Comparison of ENCODE assay signal across 16 cellular contexts in genomic region chr1:230112782-230113181, GRCh38. TPM values are rescaled to one million over a fixed set of nuclear protein-coding genes. Genes with fewer than 3 reads are reported as not detected.
A peak's percentile ranks its signal among the peaks of the same experiment; 100 is the strongest.
DNase-seq lines count a peak whose midpoint lies in the region; ATAC-seq, FAIRE-seq and TF ChIP-seq lines count a peak whose summit lies in the region.
"Had no signal": no experiment of that assay in that cellular context is flagged by ENCODE, and none has a peak within 500 bp of the region (broad histone marks: within the 10 kb centered on the region; RNA-seq: fewer than 3 reads in every experiment).

No MANE protein-coding gene starts in this region.

- no peak for TF ChIP-seq RAD21 in HepG2 (CRISPR knock-in tag; IDR thresholded peaks at IDR 0.05)

- no peak overlapping the region for H2AFZ ChIP-seq in HepG2 (ENCODE audit: low read length)

- peaks cover 2% of the 10 kb centered on the region for H3K36me3 Mint-ChIP-seq in T-helper 17 cell (ENCODE audit: low read depth)
- peaks cover 25% of the 10 kb centered on the region for H3K36me3 Mint-ChIP-seq in activated CD4-positive, alpha-beta memory T cell treated with anti-CD3 and anti-CD28 coated beads for 36 hours

- H4K20me1 ChIP-seq in HepG2 (ENCODE audit: insufficient read depth, low read length): no peaks in the 10 kb centered on the region

- H3K27me3 ChIP-seq in HepG2 (ENCODE audit: control insufficient read depth in 1 of 2, insufficient read depth in 2 of 2, low read length in 2 of 2) (no peaks in the 10 kb centered on the region), stomach (no peaks in the 10 kb centered on the region)

- no peak overlapping the region for H3K4me2 ChIP-seq in HepG2 (ENCODE audit: low read depth, low read length)

- DNase-seq in DMS79 treated with DMSO at 0.1 percent for 48 hours (lab: John Stamatoyannopoulos, UW) (peak; percentile 49), DMS79 (lab: John Stamatoyannopoulos, UW) (no peak), T-helper 17 cell (no peak), HepG2 (ENCODE audit: low spot score) (no peak), stomach (no peak), GM13976 (ENCODE audit: low spot score) (no peak)
- no peak for DNase-seq in activated CD4-positive, alpha-beta memory T cell treated with anti-CD3 and anti-CD28 coated beads for 36 hours
- DNase-seq: activated naive CD4-positive, alpha-beta T cell treated with anti-CD3 and anti-CD28 coated beads for 36 hours; dermis blood vessel endothelial cell; kidney; NCI-H2081 treated with DMSO at 0.1 percent for 48 hours; stimulated activated CD4-positive, alpha-beta T cell treated with anti-CD3 and anti-CD28 coated beads, Interleukin-4, amount 100 ng/mL, for 1 hour had no signal

- CTCF ChIA-PET in HepG2 (lab: Yijun Ruan, JAX; ENCODE audit: low intra/inter-chr PET ratio, low total read pairs): no interaction called here
- CTCF ChIA-PET in activated CD4-positive, alpha-beta memory T cell treated with anti-CD3 and anti-CD28 coated beads for 36 hours (lab: Charles Lee): interaction anchor here (0.7 kb wide), 1 partner anchor 527 kb away, joined by 4 read pairs; no protein-coding TSS in a partner anchor

- in situ Hi-C loops in HepG2 (cut with HindIII; ENCODE audit: extremely low pct_ligation_motif_present, low pct_unique_long_range_greater_than_20kb): no loop called here
- in situ Hi-C loops in GM13976 (cut with MboI; ENCODE audit: low sequenced_read_pairs, unreplicated experiment): no loop called here

- peak overlapping the region; percentile 16 for H3K27ac Mint-ChIP-seq in T-helper 17 cell
- no peak overlapping the region for H3K27ac Mint-ChIP-seq in activated CD4-positive, alpha-beta memory T cell treated with anti-CD3 and anti-CD28 coated beads for 36 hours
- H3K27ac Mint-ChIP-seq: activated naive CD4-positive, alpha-beta T cell treated with anti-CD3 and anti-CD28 coated beads for 36 hours had no signal

- TF ChIP-seq CTCF in HepG2 (CRISPR knock-in tag; IDR thresholded peaks at IDR 0.05) (no peak), stomach (IDR thresholded peaks at IDR 0.05) (no peak), GM13976 (IDR thresholded peaks at IDR 0.05; ENCODE audit: borderline replicate concordance, control extremely low read depth, extremely low read depth, insufficient read depth, missing control alignments) (no peak)

- H3K4me1 ChIP-seq in HepG2 (ENCODE audit: insufficient read depth, low read length) (peaks cover 64% of the 10 kb centered on the region), stomach (peaks cover 32 to 93% (median 58%) of the 10 kb centered on the region in 4 donors)

- H3K27me3 Mint-ChIP-seq in T-helper 17 cell: no peaks in the 10 kb centered on the region
- no peaks in the 10 kb centered on the region for H3K27me3 Mint-ChIP-seq in activated CD4-positive, alpha-beta memory T cell treated with anti-CD3 and anti-CD28 coated beads for 36 hours
- H3K27me3 Mint-ChIP-seq: IgD-negative memory B cell had no signal

- no TSS peak for BruUV-seq in HepG2 (replicated peaks; lab: Mats Ljungman, UMichigan)

- H3K9me3 Mint-ChIP-seq in activated CD4-positive, alpha-beta memory T cell treated with anti-CD3 and anti-CD28 coated beads for 36 hours: no peaks in the 10 kb centered on the region
- H3K9me3 Mint-ChIP-seq: activated naive CD4-positive, alpha-beta T cell treated with anti-CD3 and anti-CD28 coated beads for 36 hours; IgD-negative memory B cell had no signal

- no peak overlapping the region for H3K4me3 Mint-ChIP-seq in T-helper 17 cell
- H3K4me3 Mint-ChIP-seq in activated CD4-positive, alpha-beta memory T cell treated with anti-CD3 and anti-CD28 coated beads for 36 hours: no peak overlapping the region
- H3K4me3 Mint-ChIP-seq: activated naive CD4-positive, alpha-beta T cell treated with anti-CD3 and anti-CD28 coated beads for 36 hours; IgD-negative memory B cell had no signal

- intact Hi-C loops in HepG2 (cut with micrococcal nuclease; ENCODE audit: unreplicated experiment) (no loop called here), stomach (cut with DNase I; ENCODE audit: low total_unique reads) (no loop called here)
- intact Hi-C loops in activated CD4-positive, alpha-beta memory T cell treated with anti-CD3 and anti-CD28 coated beads for 36 hours (cut with micrococcal nuclease): no loop called here

- POLR2A ChIA-PET in HepG2 (lab: Yijun Ruan, JAX): interaction anchor here (1.3 kb wide), 1 partner anchor 46 kb away, joined by 3 read pairs; no protein-coding TSS in a partner anchor
- POLR2A ChIA-PET in activated CD4-positive, alpha-beta memory T cell treated with anti-CD3 and anti-CD28 coated beads for 36 hours (lab: Charles Lee): interaction anchor here (0.6 to 1.0 kb wide), 2 partner anchors 8 to 112 kb away, joined by 3 to 5 read pairs; no protein-coding TSS in a partner anchor

- H3K9me3 ChIP-seq in T-helper 17 cell (ENCODE audit: control insufficient read depth, low read length, poor library complexity, severe bottlenecking) (no peaks in the 10 kb centered on the region), HepG2 (ENCODE audit: low read length) (no peaks in the 10 kb centered on the region), stomach (no peaks in the 10 kb centered on the region)
- H3K9me3 ChIP-seq: HAP-1 had no signal

- H3K36me3 ChIP-seq in HepG2 (replicated peaks in 1 of 2; ENCODE audit: control insufficient read depth in 1 of 2, insufficient read depth in 2 of 2, low read length in 2 of 2): peaks cover 0 to 3% of the 10 kb centered on the region in 2 experiments; a peak in 3 of 5 replicates
- H3K36me3 ChIP-seq in stomach: peaks cover 0 to 8% (median 4%) of the 10 kb centered on the region in 4 donors
- H3K36me3 ChIP-seq: HAP-1 had no signal

- peaks cover 60% of the 10 kb centered on the region for H3K79me2 ChIP-seq in HepG2 (ENCODE audit: insufficient read depth, low read length)

- H3K4me3 ChIP-seq in HepG2 (replicated peaks in 1 of 3; ENCODE audit: insufficient read depth in 1 of 3, low read depth in 2 of 3, low read length in 3 of 3) (no peak overlapping the region), stomach (no peak overlapping the region)
- H3K4me3 ChIP-seq: HAP-1 had no signal

- no peak for FAIRE-seq in HepG2 (lab: Jason Lieb, UNC)
- FAIRE-seq: kidney had no signal

- WGBS in HepG2 (ENCODE audit: low lambda C conversion rate): no CpG with 5 or more reads among the region's 5 CpGs
- WGBS in stomach, 5 donors: 69 to 91% (median 84%) methylated on average over 5 of the region's 5 CpGs

- no peak overlapping the region for H3K27ac ChIP-seq in HepG2 (ENCODE audit: extremely low read length, insufficient read depth, low read length)
- peak overlapping the region in 4 of 5 donors; percentile 20 to 74 (median 52) for H3K27ac ChIP-seq in stomach
- H3K27ac ChIP-seq: 22Rv1 had no signal

- no peak overlapping the region for H3K9ac ChIP-seq in HepG2 (ENCODE audit: insufficient read depth, low read depth, low read length)

- ATAC-seq in T-helper 17 cell (no peak), HepG2 (peak; percentile 19; the same call in 2 of the 3 replicates), HG03139 (IDR thresholded peaks at IDR 0.05; ENCODE audit: unreplicated experiment) (no peak)

- H3K4me1 Mint-ChIP-seq in T-helper 17 cell: peaks cover 41% of the 10 kb centered on the region
- peaks cover 73% of the 10 kb centered on the region for H3K4me1 Mint-ChIP-seq in activated CD4-positive, alpha-beta memory T cell treated with anti-CD3 and anti-CD28 coated beads for 36 hours (ENCODE audit: low read depth)

- TF ChIP-seq EP300 in HepG2 (IDR thresholded peaks at IDR 0.05; ENCODE audit: low read depth in 2 of 2, low read length in 2 of 2) (no peak), HepG2 (CRISPR knock-in tag; IDR thresholded peaks at IDR 0.05; ENCODE audit: borderline replicate concordance) (no peak), stomach (IDR thresholded peaks at IDR 0.05) (no peak)

- TF ChIP-seq POLR2A in HepG2 (IDR thresholded peaks at IDR 0.05; ENCODE audit: insufficient read depth in 1 of 2, low read depth in 2 of 2, low read length in 2 of 2): no peak
- TF ChIP-seq POLR2A in stomach (IDR thresholded peaks at IDR 0.05): no peak

TF ChIP-seq in HepG2, 621 proteins besides CTCF, POLR2A, EP300 and RAD21 (continues in another document):
- TF ChIP-seq PITX1 (CRISPR knock-in tag; IDR thresholded peaks at IDR 0.05): no peak

RNA-seq across cellular contexts. Expression of gene GALNT2, which starts 45.7 kb away (rescaled TPM):
- total RNA-seq in T-helper 17 cell (10 to 100 TPM; 16.6 to 19.8 TPM), HepG2 (2016; rRNA removed; fragmentation: Illumina TruSeq; extraction: Trizol) (18.1 and 39.6 TPM in 2 replicates), stomach (100 to 1,000 TPM in 1 of 5 donors, 10 to 100 TPM in 4; 39.3 to 101 (median 49.6) TPM)
- 5.4 TPM in 2 replicates for total RNA-seq in HepG2 (2016; cell fraction: cytosol; rRNA removed; fragmentation: Illumina TruSeq; extraction: Trizol; ENCODE audit: low read depth)
- 15.0 and 40.1 TPM in 2 replicates for total RNA-seq in HepG2 (2016; cell fraction: insoluble cytoplasmic fraction; rRNA removed; fragmentation: Illumina TruSeq; extraction: Trizol)
- total RNA-seq in HepG2 (2016; cell fraction: membrane; rRNA removed; fragmentation: Illumina TruSeq; extraction: Trizol): 12.5 and 13.0 TPM in 2 replicates
- total RNA-seq in HepG2 (2016; cell fraction: nucleus; rRNA removed; fragmentation: Illumina TruSeq; extraction: Trizol): 37.9 and 44.3 TPM in 2 replicates
- polyA plus RNA-seq in HepG2 (2011; rRNA removed) (39.3 and 44.2 TPM in 2 replicates), stomach (10 to 100 TPM in 2 of 3 donors, 1 to 10 TPM in 1; 5.5 to 18.1 (median 17.8) TPM)
- 49.4 and 53.3 TPM in 2 replicates for polyA plus RNA-seq in HepG2 (2011; cell fraction: cytosol; rRNA removed)
- polyA plus RNA-seq in HepG2 (2011; cell fraction: nucleus; rRNA removed): 41.5 and 42.3 TPM in 2 replicates
- polyA plus RNA-seq in HepG2 (2012): 62.4 and 72.1 TPM in 2 replicates
- polyA plus RNA-seq in HepG2 (2016; cell fraction: cytosol; fragmentation: Illumina TruSeq; extraction: Trizol; ENCODE audit: low read depth): 5.6 and 5.7 TPM in 2 replicates
- 17.3 and 20.6 TPM in 2 replicates for polyA plus RNA-seq in HepG2 (2016; cell fraction: insoluble cytoplasmic fraction; fragmentation: Illumina TruSeq; extraction: Trizol; ENCODE audit: low read depth)
- 9.2 TPM in 2 replicates for polyA plus RNA-seq in HepG2 (2016; cell fraction: membrane; fragmentation: Illumina TruSeq; extraction: Trizol; ENCODE audit: low read depth)
- 63.7 and 66.5 TPM in 2 replicates for polyA plus RNA-seq in HepG2 (2016; cell fraction: nucleus; fragmentation: Illumina TruSeq; extraction: Trizol; ENCODE audit: insufficient read depth, low read depth)
- polyA minus RNA-seq in HepG2 (2011; rRNA and poly(A)+ RNA removed; ENCODE audit: low replicate concordance): 56.6 and 150 TPM in 2 replicates
- 31.7 and 33.5 TPM in 2 replicates for polyA minus RNA-seq in HepG2 (2011; cell fraction: cytosol; rRNA and poly(A)+ RNA removed)
- polyA minus RNA-seq in HepG2 (2011; cell fraction: nucleus; rRNA and poly(A)+ RNA removed): 30.0 and 30.1 TPM in 2 replicates
- 10 to 100 TPM; 49.5 to 51.0 TPM for total RNA-seq in activated CD4-positive, alpha-beta memory T cell treated with anti-CD3 and anti-CD28 coated beads for 36 hours
